Comparison of ENCODE assay signal across 16 cellular contexts in the genomic region with DNA sequence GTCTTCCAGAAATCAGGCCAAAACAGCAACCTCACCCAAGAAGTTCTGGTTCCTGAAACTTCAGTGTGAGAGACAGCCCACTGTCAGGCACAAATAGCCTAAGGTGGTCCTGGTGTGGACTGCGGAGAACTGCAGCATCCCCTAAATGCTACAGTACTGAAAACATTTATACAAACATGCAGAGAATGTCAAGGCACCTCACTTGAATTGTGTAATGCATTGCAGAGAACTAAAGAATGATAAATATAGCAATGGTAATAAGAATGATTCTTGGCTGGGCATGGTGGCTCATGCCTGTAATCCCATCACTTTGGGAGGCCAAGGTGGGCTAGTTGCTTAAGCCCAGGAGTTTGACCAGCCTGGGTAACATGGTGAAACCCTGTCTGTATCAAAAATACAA.
"Had no signal": no experiment of that assay in that cellular context is flagged by ENCODE, and none has a peak within 500 bp of the region (broad histone marks: within the 10 kb centered on the region; RNA-seq: fewer than 3 reads in every experiment).

No MANE protein-coding gene starts in this region.

- H3K4me3 ChIP-seq: K562, SJSA1, SK-N-MC had no signal

- H3K27ac ChIP-seq: HL-60, KMS-11, SJSA1, SK-N-MC had no signal

- H3K27me3 Mint-ChIP-seq: IgD-negative memory B cell had no signal

- DNase-seq: Kasumi-1, MM.1S, NCI-H1436, NCI-H187, NCI-H2029, NCI-H2081 treated with DMSO at 0.1 percent for 48 hours, NCI-H2227 treated with DMSO at 0.1 percent for 48 hours, Right ventricle myocardium superior, RPMI8226, SIG-M5 had no signal

- H3K4me3 Mint-ChIP-seq: IgD-negative memory B cell had no signal

- H3K9ac ChIP-seq: KMS-11 had no signal

- H3K9me3 ChIP-seq: SJSA1 had no signal

- H3K27ac Mint-ChIP-seq: IgD-negative memory B cell had no signal

- H3K9me3 Mint-ChIP-seq: IgD-negative memory B cell had no signal

- H3K27me3 ChIP-seq: SJSA1 had no signal

- H3K4me2 ChIP-seq: KMS-11 had no signal

- H3K36me3 ChIP-seq: SJSA1 had no signal
